ENCODE assay signal across 27 cellular contexts in genomic region chr1:66519988-66520387, GRCh38. TPM values are rescaled to one million over a fixed set of nuclear protein-coding genes. Genes with fewer than 3 reads are reported as not detected.
A peak's percentile ranks its signal among the peaks of the same experiment; 100 is the strongest.
DNase-seq lines count a peak whose midpoint lies in the region; ATAC-seq and TF ChIP-seq lines count a peak whose summit lies in the region.
"Had no signal": no experiment of that assay in that cellular context is flagged by ENCODE, and none has a peak within 500 bp of the region (broad histone marks: within the 10 kb centered on the region; RNA-seq: fewer than 3 reads in every experiment).

No MANE protein-coding gene starts in this region.

- H3K27ac Mint-ChIP-seq in activated T-cell treated with anti-CD3 and anti-CD28 coated beads, Interleukin-2, amount 50 U/mL, for 72 hours: no peak overlapping the region
- H3K27ac Mint-ChIP-seq: activated naive CD4-positive, alpha-beta T cell treated with anti-CD3 and anti-CD28 coated beads, Interleukin-2, amount 50 U/mL, for 24 hours; IgD-negative memory B cell; natural killer cell treated with Interleukin-12 subunit alpha and Interleukin-12 subunit beta and Interleukin-15 and Interleukin-18, amount 100 ng/mL, for 72 hours had no signal

- no peaks in the 10 kb centered on the region for H3K9me3 ChIP-seq in HEK293 (ENCODE audit: control insufficient read depth, insufficient read depth, low read depth, low read length)
- H3K9me3 ChIP-seq: BLaER1, Peyer's patch, prostate gland, right lobe of liver, spleen, stomach, uterus had no signal

- no peak for TF ChIP-seq CTCF in HEK293 (tag by site-specific recombination; IDR thresholded peaks at IDR 0.05)

- H3K27ac ChIP-seq in HEK293 (ENCODE audit: extremely low read depth, low read depth, low read length) (no peak overlapping the region), epithelial cell of prostate (peak overlapping the region; percentile 16)
- H3K27ac ChIP-seq: BLaER1, Peyer's patch, prostate gland, right lobe of liver, spleen, stomach, uterus, WERI-Rb-1 had no signal

- ATAC-seq in GM18868 (IDR thresholded peaks at IDR 0.05; ENCODE audit: unreplicated experiment): no peak
- ATAC-seq in activated T-cell treated with anti-CD3 and anti-CD28 coated beads, Interleukin-2, amount 50 U/mL, for 72 hours (replicated peaks in 1 of 2): no peak
- ATAC-seq: left lobe of liver; natural killer cell treated with Interleukin-12 subunit alpha and Interleukin-12 subunit beta and Interleukin-15 and Interleukin-18, amount 100 ng/mL, for 72 hours had no signal

- no peak overlapping the region for H3K4me3 Mint-ChIP-seq in activated T-cell treated with anti-CD3 and anti-CD28 coated beads, Interleukin-2, amount 50 U/mL, for 72 hours
- H3K4me3 Mint-ChIP-seq: activated naive CD4-positive, alpha-beta T cell treated with anti-CD3 and anti-CD28 coated beads, Interleukin-2, amount 50 U/mL, for 24 hours; IgD-negative memory B cell; natural killer cell treated with Interleukin-12 subunit alpha and Interleukin-12 subunit beta and Interleukin-15 and Interleukin-18, amount 100 ng/mL, for 72 hours had no signal

- H3K4me3 ChIP-seq in HEK293 (ENCODE audit: low read depth, low read length): no peak overlapping the region
- H3K4me3 ChIP-seq: BLaER1, Peyer's patch, prostate gland, right lobe of liver, spleen, stomach, uterus had no signal

- H3K36me3 ChIP-seq in HEK293 (ENCODE audit: control insufficient read depth in 2 of 2, insufficient read depth in 1 of 2, low read length in 2 of 2): no peaks in the 10 kb centered on the region
- H3K36me3 ChIP-seq: BLaER1, Peyer's patch, prostate gland, right lobe of liver, spleen, stomach, uterus, WERI-Rb-1 had no signal

- no peaks in the 10 kb centered on the region for H3K27me3 Mint-ChIP-seq in activated T-cell treated with anti-CD3 and anti-CD28 coated beads, Interleukin-2, amount 50 U/mL, for 72 hours (ENCODE audit: low read depth)
- H3K27me3 Mint-ChIP-seq: IgD-negative memory B cell had no signal

- no peaks in the 10 kb centered on the region for H3K36me3 Mint-ChIP-seq in activated T-cell treated with anti-CD3 and anti-CD28 coated beads, Interleukin-2, amount 50 U/mL, for 72 hours (ENCODE audit: insufficient read depth in 2 of 2)
- H3K36me3 Mint-ChIP-seq: activated naive CD4-positive, alpha-beta T cell treated with anti-CD3 and anti-CD28 coated beads, Interleukin-2, amount 50 U/mL, for 24 hours; IgD-negative memory B cell; natural killer cell treated with Interleukin-12 subunit alpha and Interleukin-12 subunit beta and Interleukin-15 and Interleukin-18, amount 100 ng/mL, for 72 hours had no signal

- H3K9me3 Mint-ChIP-seq in activated T-cell treated with anti-CD3 and anti-CD28 coated beads, Interleukin-2, amount 50 U/mL, for 72 hours: peaks cover 0 to 2% of the 10 kb centered on the region in 2 donors
- H3K9me3 Mint-ChIP-seq: activated naive CD4-positive, alpha-beta T cell treated with anti-CD3 and anti-CD28 coated beads, Interleukin-2, amount 50 U/mL, for 24 hours; IgD-negative memory B cell; natural killer cell treated with Interleukin-12 subunit alpha and Interleukin-12 subunit beta and Interleukin-15 and Interleukin-18, amount 100 ng/mL, for 72 hours had no signal

- CTCF ChIA-PET in HEK293 (lab: Yijun Ruan, JAX): interaction anchor here (2.5 kb wide), 1 partner anchor 16 kb away, joined by 11 read pairs; no protein-coding TSS in a partner anchor

- POLR2A ChIA-PET in HEK293 (lab: Yijun Ruan, JAX): no interaction called here

- H3K4me1 Mint-ChIP-seq in activated T-cell treated with anti-CD3 and anti-CD28 coated beads, Interleukin-2, amount 50 U/mL, for 72 hours (ENCODE audit: low read depth): no peaks in the 10 kb centered on the region
- H3K4me1 Mint-ChIP-seq: activated naive CD4-positive, alpha-beta T cell treated with anti-CD3 and anti-CD28 coated beads, Interleukin-2, amount 50 U/mL, for 24 hours; IgD-negative memory B cell had no signal

- no peaks in the 10 kb centered on the region; the same call in 1 of the 2 replicates for H3K4me1 ChIP-seq in HEK293 (ENCODE audit: control insufficient read depth, insufficient read depth, low read length)
- H3K4me1 ChIP-seq: BLaER1, Peyer's patch, prostate gland, right lobe of liver, spleen, stomach, uterus had no signal

- DNase-seq in COLO829 (ENCODE audit: low spot score): peak; percentile 16
- DNase-seq in NCI-H748 treated with DMSO at 0.1 percent for 48 hours (lab: John Stamatoyannopoulos, UW): peak; percentile 57
- no peak for DNase-seq in epithelial cell of prostate (ENCODE audit: low read depth, low spot score)
- no peak for DNase-seq in activated T-cell treated with anti-CD3 and anti-CD28 coated beads, Interleukin-2, amount 50 U/mL, for 72 hours
- DNase-seq in hypothalamus (lab: John Stamatoyannopoulos, UW): no peak
- DNase-seq: activated CD4-positive, alpha-beta T cell treated with anti-CD3 and anti-CD28 coated beads for 48 hours; activated T-cell treated with anti-CD3 and anti-CD28 coated beads for 4 hours; DMS79 treated with DMSO at 0.1 percent for 48 hours; NCI-H1048; NCI-H1694; occipital lobe; Peyer's patch; right lobe of liver; spleen; stimulated activated CD4-positive, alpha-beta T cell treated with anti-CD3 and anti-CD28 coated beads, Interleukin-2, amount 100 ng/mL, for 24 hours; stimulated activated CD8-positive, alpha-beta memory T cell treated with anti-CD3 and anti-CD28 coated beads, Interleukin-4, amount 100 ng/mL, for 48 hours; stomach; uterus; WERI-Rb-1 had no signal

TF ChIP-seq in HEK293, 187 proteins besides CTCF, POLR2A, EP300 and RAD21 (continues in another document):
- TF ChIP-seq ZNF558 (tag by site-specific recombination; IDR thresholded peaks at IDR 0.05) (no peak), MEIS1 (CRISPR knock-in tag; IDR thresholded peaks at IDR 0.05; ENCODE audit: borderline replicate concordance) (no peak), ZNF596 (tag by site-specific recombination; IDR thresholded peaks at IDR 0.05) (no peak), ZBTB49 (tag by site-specific recombination; IDR thresholded peaks at IDR 0.05; ENCODE audit: low read depth) (no peak), ZNF302 (tag by site-specific recombination; IDR thresholded peaks at IDR 0.05; ENCODE audit: low read depth) (no peak), ZNF629 (tag by site-specific recombination; IDR thresholded peaks at IDR 0.05) (peak; percentile 68), ZNF16 (tag by site-specific recombination; IDR thresholded peaks at IDR 0.05; ENCODE audit: low read depth) (no peak), ZNF791 (tag by site-specific recombination; IDR thresholded peaks at IDR 0.05) (no peak), ZNF510 (tag by site-specific recombination; IDR thresholded peaks at IDR 0.05; ENCODE audit: insufficient replicate concordance) (no peak), SETDB1 (IDR thresholded peaks at IDR 0.05; ENCODE audit: insufficient read length, low read length) (peak; percentile 28)
- TF ChIP-seq, protein P1, sequence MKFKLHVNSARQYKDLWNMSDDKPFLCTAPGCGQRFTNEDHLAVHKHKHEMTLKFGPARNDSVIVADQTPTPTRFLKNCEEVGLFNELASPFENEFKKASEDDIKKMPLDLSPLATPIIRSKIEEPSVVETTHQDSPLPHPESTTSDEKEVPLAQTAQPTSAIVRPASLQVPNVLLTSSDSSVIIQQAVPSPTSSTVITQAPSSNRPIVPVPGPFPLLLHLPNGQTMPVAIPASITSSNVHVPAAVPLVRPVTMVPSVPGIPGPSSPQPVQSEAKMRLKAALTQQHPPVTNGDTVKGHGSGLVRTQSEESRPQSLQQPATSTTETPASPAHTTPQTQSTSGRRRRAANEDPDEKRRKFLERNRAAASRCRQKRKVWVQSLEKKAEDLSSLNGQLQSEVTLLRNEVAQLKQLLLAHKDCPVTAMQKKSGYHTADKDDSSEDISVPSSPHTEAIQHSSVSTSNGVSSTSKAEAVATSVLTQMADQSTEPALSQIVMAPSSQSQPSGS (tag by site-specific recombination; IDR thresholded peaks at IDR 0.05; ENCODE audit: low read depth): peak; percentile 74

RNA-seq across cellular contexts. Expression of gene SGIP1, which starts 14.0 kb away (rescaled TPM):
- under 1 TPM in 1 of 2 donors, not detected in 1; 0.31 TPM for total RNA-seq in activated T-cell treated with anti-CD3 and anti-CD28 coated beads, Interleukin-2, amount 50 U/mL, for 72 hours
- total RNA-seq: natural killer cell treated with Interleukin-12 subunit alpha and Interleukin-12 subunit beta and Interleukin-15 and Interleukin-18, amount 100 ng/mL, for 72 hours had no signal

Comparison
In these comparisons a context has a peak if more than half of its experiments do, and no peak if none do; other contexts are left out.
1. DNase-seq: peak in COLO829 (single experiment) and NCI-H748 treated with DMSO at 0.1 percent for 48 hours (single experiment); none in epithelial cell of prostate (single experiment), activated T-cell treated with anti-CD3 and anti-CD28 coated beads, Interleukin-2, amount 50 U/mL, for 72 hours (0 of 2) and hypothalamus (0 of 51).